1 cellular context compared by ENCODE assay signal in genomic region chr2:118973542-118973951, GRCh38.
TF ChIP-seq lines count a peak whose summit lies in the region.

No MANE protein-coding gene starts in this region.

TF ChIP-seq in WTC11, 78 proteins besides CTCF, POLR2A, EP300 and RAD21 (continued from another document):
- TF ChIP-seq ZSCAN18 (CRISPR knock-in tag; IDR thresholded peaks at IDR 0.05), result no peak
- TF ChIP-seq, protein P1, sequence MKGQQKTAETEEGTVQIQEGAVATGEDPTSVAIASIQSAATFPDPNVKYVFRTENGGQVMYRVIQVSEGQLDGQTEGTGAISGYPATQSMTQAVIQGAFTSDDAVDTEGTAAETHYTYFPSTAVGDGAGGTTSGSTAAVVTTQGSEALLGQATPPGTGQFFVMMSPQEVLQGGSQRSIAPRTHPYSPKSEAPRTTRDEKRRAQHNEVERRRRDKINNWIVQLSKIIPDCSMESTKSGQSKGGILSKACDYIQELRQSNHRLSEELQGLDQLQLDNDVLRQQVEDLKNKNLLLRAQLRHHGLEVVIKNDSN (CRISPR knock-in tag; IDR thresholded peaks at IDR 0.05), result no peak
- TF ChIP-seq, protein P2, sequence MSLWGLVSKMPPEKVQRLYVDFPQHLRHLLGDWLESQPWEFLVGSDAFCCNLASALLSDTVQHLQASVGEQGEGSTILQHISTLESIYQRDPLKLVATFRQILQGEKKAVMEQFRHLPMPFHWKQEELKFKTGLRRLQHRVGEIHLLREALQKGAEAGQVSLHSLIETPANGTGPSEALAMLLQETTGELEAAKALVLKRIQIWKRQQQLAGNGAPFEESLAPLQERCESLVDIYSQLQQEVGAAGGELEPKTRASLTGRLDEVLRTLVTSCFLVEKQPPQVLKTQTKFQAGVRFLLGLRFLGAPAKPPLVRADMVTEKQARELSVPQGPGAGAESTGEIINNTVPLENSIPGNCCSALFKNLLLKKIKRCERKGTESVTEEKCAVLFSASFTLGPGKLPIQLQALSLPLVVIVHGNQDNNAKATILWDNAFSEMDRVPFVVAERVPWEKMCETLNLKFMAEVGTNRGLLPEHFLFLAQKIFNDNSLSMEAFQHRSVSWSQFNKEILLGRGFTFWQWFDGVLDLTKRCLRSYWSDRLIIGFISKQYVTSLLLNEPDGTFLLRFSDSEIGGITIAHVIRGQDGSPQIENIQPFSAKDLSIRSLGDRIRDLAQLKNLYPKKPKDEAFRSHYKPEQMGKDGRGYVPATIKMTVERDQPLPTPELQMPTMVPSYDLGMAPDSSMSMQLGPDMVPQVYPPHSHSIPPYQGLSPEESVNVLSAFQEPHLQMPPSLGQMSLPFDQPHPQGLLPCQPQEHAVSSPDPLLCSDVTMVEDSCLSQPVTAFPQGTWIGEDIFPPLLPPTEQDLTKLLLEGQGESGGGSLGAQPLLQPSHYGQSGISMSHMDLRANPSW (CRISPR knock-in tag; conservative IDR thresholded peaks at IDR 0.05; ENCODE audit: low read depth), result no peak
